Comparison of ENCODE assay signal across 13 cellular contexts in the genomic region with DNA sequence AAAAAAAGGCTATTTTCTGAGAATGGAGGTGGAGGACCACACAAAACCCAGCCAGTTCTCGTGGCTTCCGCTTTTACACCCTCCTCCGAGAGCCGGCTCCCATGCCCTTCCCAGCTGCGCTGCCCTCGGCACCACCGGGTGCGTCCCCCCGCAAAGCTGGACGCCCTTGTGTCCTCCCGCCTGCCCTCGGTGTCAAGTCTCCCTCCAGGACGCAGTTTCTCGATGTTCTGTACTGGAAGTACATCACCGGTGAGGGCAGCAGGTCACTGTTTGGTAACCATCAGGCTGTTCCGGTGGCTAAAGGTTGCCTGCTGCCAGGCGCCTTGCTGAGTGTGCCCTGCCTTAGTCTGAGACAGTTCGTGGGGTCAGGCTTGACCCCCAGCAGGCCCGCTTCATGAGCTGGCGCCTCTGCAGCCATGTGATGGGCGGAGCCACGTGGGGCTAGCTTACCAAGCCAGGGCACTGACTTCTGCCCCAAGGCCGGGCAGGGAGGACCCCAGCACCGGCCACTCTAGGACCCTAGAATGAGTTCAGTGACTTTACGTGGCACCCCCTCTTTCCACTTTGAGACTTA. TPM values are rescaled to one million over a fixed set of nuclear protein-coding genes. Genes with fewer than 3 reads are reported as not detected.
DNase-seq lines count a peak whose midpoint lies in the region; ATAC-seq lines count a peak whose summit lies in the region.
"Had no signal": no experiment of that assay in that cellular context is flagged by ENCODE, and none has a peak within 500 bp of the region (broad histone marks: within the 10 kb centered on the region; RNA-seq: fewer than 3 reads in every experiment).

No MANE protein-coding gene starts in this region.

- peaks cover 5% of the 10 kb centered on the region for H3K79me1 ChIP-seq in mesenchymal stem cell (replicated peaks; ENCODE audit: low read length, poor library complexity, severe bottlenecking)

- no peak overlapping the region for H2BK5ac ChIP-seq in mesenchymal stem cell (ENCODE audit: low read depth, low read length, poor library complexity, severe bottlenecking)

- peak overlapping the region; percentile 47 for H3K4me3 Mint-ChIP-seq in activated T-helper 2 cell treated with anti-CD3 and anti-CD28 coated beads, Interferon-gamma antibody, Interleukin-2, Interleukin-4, amounts not matched to agents 10 μg/mL and 5 μg/mL and 100 μg/mL, durations not matched to agents 14 hours and 24 hours and 36 hours (ENCODE audit: low read depth)

- H3K27me3 Mint-ChIP-seq in activated T-helper 2 cell treated with anti-CD3 and anti-CD28 coated beads, Interferon-gamma antibody, Interleukin-2, Interleukin-4, amounts not matched to agents 10 μg/mL and 5 μg/mL and 100 μg/mL, durations not matched to agents 14 hours and 24 hours and 36 hours (ENCODE audit: low read depth): no peaks in the 10 kb centered on the region
- H3K27me3 Mint-ChIP-seq: stimulated activated naive CD8-positive, alpha-beta T cell treated with anti-CD3 and anti-CD28 coated beads, Interleukin-15, Interleukin-2, amounts not matched to agents 100 ng/mL and 50 ng/mL, for 24 hours had no signal

- peak overlapping the region; percentile 93 for H3K9ac ChIP-seq in mesenchymal stem cell (ENCODE audit: low read length)
- peak overlapping the region in 1 of 5 donors; percentile 52 for H3K9ac ChIP-seq in subcutaneous abdominal adipose tissue (ENCODE audit: low read length in 5 of 5)

- H3K9me3 ChIP-seq in mesenchymal stem cell (ENCODE audit: control insufficient read depth, low read length) (no peaks in the 10 kb centered on the region), subcutaneous abdominal adipose tissue (ENCODE audit: control insufficient read depth in 5 of 5, low read length in 5 of 5) (no peaks in the 10 kb centered on the region)
- H3K9me3 ChIP-seq: A549 had no signal

- no peak overlapping the region for H3K23ac ChIP-seq in mesenchymal stem cell (ENCODE audit: low read length in 2 of 2)

- peak overlapping the region; percentile 85 for H4K8ac ChIP-seq in mesenchymal stem cell (ENCODE audit: low read length)

- H3K4me1 Mint-ChIP-seq in activated T-helper 2 cell treated with anti-CD3 and anti-CD28 coated beads, Interferon-gamma antibody, Interleukin-2, Interleukin-4, amounts not matched to agents 10 μg/mL and 5 μg/mL and 100 μg/mL, durations not matched to agents 14 hours and 24 hours and 36 hours (ENCODE audit: low read depth): peaks cover 65% of the 10 kb centered on the region

- H3K27ac Mint-ChIP-seq in activated T-helper 2 cell treated with anti-CD3 and anti-CD28 coated beads, Interferon-gamma antibody, Interleukin-2, Interleukin-4, amounts not matched to agents 10 μg/mL and 5 μg/mL and 100 μg/mL, durations not matched to agents 14 hours and 24 hours and 36 hours: no peak overlapping the region

- H3K27ac ChIP-seq in mesenchymal stem cell (ENCODE audit: low read length, poor library complexity, severe bottlenecking): no peak overlapping the region
- H3K27ac ChIP-seq in subcutaneous abdominal adipose tissue (ENCODE audit: low read depth, low read length): peak overlapping the region; percentile 97

- DNase-seq in activated CD8-positive, alpha-beta memory T cell treated with anti-CD3 and anti-CD28 coated beads for 24 hours: peak; percentile 54
- DNase-seq in activated CD8-positive, alpha-beta memory T cell treated with anti-CD3 and anti-CD28 coated beads, Interleukin-2, amount 50 U/mL, for 4 hours: no peak
- DNase-seq in activated T-helper 2 cell treated with anti-CD3 and anti-CD28 coated beads, Interferon-gamma antibody, Interleukin-2, Interleukin-4, amounts not matched to agents 10 μg/mL and 5 μg/mL and 100 μg/mL, durations not matched to agents 14 hours and 24 hours and 36 hours (ENCODE audit: low spot score): no peak
- no peak for DNase-seq in mesenchymal stem cell
- no peak for DNase-seq in effector CD8-positive, alpha-beta T cell (lab: John Stamatoyannopoulos, UW)
- no peak for DNase-seq in stimulated activated CD4-positive, alpha-beta T cell treated with anti-CD3 and anti-CD28 coated beads, Interleukin-4, amount 100 ng/mL, for 24 hours
- DNase-seq: stimulated activated CD4-positive, alpha-beta T cell treated with anti-CD3 and anti-CD28 coated beads, Interleukin-12 subunit alpha, Interleukin-12 subunit beta, amount 100 ng/mL, for 4 hours; SW 1271 had no signal

- peak overlapping the region in 1 of 2 experiments; percentile 51 for H2BK12ac ChIP-seq in mesenchymal stem cell (ENCODE audit: low read length in 2 of 2)

- ATAC-seq in HG02981 (IDR thresholded peaks at IDR 0.05; ENCODE audit: unreplicated experiment): no peak
- ATAC-seq: A549 had no signal

- peak overlapping the region; percentile 18 for H2AK5ac ChIP-seq in mesenchymal stem cell (ENCODE audit: low read length, severe bottlenecking)

- H3K4me3 ChIP-seq in mesenchymal stem cell (ENCODE audit: insufficient read depth in 1 of 2, low read depth in 1 of 2, low read length in 2 of 2) (no peak overlapping the region), subcutaneous abdominal adipose tissue (ENCODE audit: low read depth in 1 of 5, low read length in 5 of 5) (no peak overlapping the region)
- H3K4me3 ChIP-seq: lung had no signal

- WGBS in mesenchymal stem cell: 98% methylated on average over 24 of the region's 25 CpGs

- H2BK120ac ChIP-seq in mesenchymal stem cell (ENCODE audit: low read depth, low read length): no peak overlapping the region

- H4K91ac ChIP-seq in mesenchymal stem cell (ENCODE audit: low read length): peak overlapping the region; percentile 57

- peak overlapping the region in 1 of 2 experiments; percentile 35 for H3K4ac ChIP-seq in mesenchymal stem cell (ENCODE audit: low read depth in 1 of 2, low read length in 2 of 2)

- peaks cover 9% of the 10 kb centered on the region for H3K36me3 Mint-ChIP-seq in activated T-helper 2 cell treated with anti-CD3 and anti-CD28 coated beads, Interferon-gamma antibody, Interleukin-2, Interleukin-4, amounts not matched to agents 10 μg/mL and 5 μg/mL and 100 μg/mL, durations not matched to agents 14 hours and 24 hours and 36 hours (ENCODE audit: low read depth)

- H3K4me2 ChIP-seq in mesenchymal stem cell (ENCODE audit: low read length, poor library complexity, severe bottlenecking): no peak overlapping the region

- H3K27me3 ChIP-seq in mesenchymal stem cell (ENCODE audit: control insufficient read depth in 1 of 2, insufficient read depth in 1 of 2, low read length in 2 of 2) (no peaks in the 10 kb centered on the region), subcutaneous abdominal adipose tissue (ENCODE audit: control insufficient read depth in 5 of 5, insufficient read depth in 4 of 5, low read length in 5 of 5) (no peaks in the 10 kb centered on the region)

- H3K4me1 ChIP-seq in mesenchymal stem cell (ENCODE audit: control insufficient read depth, insufficient read depth, low read depth, low read length) (peaks cover 25% of the 10 kb centered on the region), subcutaneous abdominal adipose tissue (ENCODE audit: control insufficient read depth in 5 of 5, insufficient read depth in 5 of 5, low read length in 5 of 5) (peaks cover 11 to 85% (median 71%) of the 10 kb centered on the region in 5 donors)

- no peak overlapping the region for H2AFZ ChIP-seq in mesenchymal stem cell (ENCODE audit: low read depth, low read length)

- H3K9me3 Mint-ChIP-seq in activated T-helper 2 cell treated with anti-CD3 and anti-CD28 coated beads, Interferon-gamma antibody, Interleukin-2, Interleukin-4, amounts not matched to agents 10 μg/mL and 5 μg/mL and 100 μg/mL, durations not matched to agents 14 hours and 24 hours and 36 hours: no peaks in the 10 kb centered on the region
- H3K9me3 Mint-ChIP-seq: stimulated activated naive CD8-positive, alpha-beta T cell treated with anti-CD3 and anti-CD28 coated beads, Interleukin-15, Interleukin-2, amounts not matched to agents 100 ng/mL and 50 ng/mL, for 24 hours had no signal

- intact Hi-C loops in activated T-helper 2 cell treated with anti-CD3 and anti-CD28 coated beads, Interferon-gamma antibody, Interleukin-2, Interleukin-4, amounts not matched to agents 10 μg/mL and 5 μg/mL and 100 μg/mL, durations not matched to agents 14 hours and 24 hours and 36 hours (cut with micrococcal nuclease): no loop called here

- H3K18ac ChIP-seq in mesenchymal stem cell (ENCODE audit: low read depth in 1 of 2, low read length in 2 of 2): peak overlapping the region in 1 of 2 experiments; percentile 41

- H3K36me3 ChIP-seq in mesenchymal stem cell (ENCODE audit: control insufficient read depth in 1 of 2, insufficient read depth in 2 of 2, low read depth in 1 of 2, low read length in 2 of 2): peaks cover 0 to 5% of the 10 kb centered on the region in 2 experiments
- H3K36me3 ChIP-seq in subcutaneous abdominal adipose tissue (ENCODE audit: control insufficient read depth in 5 of 5, insufficient read depth in 5 of 5, low read length in 5 of 5): no peaks in the 10 kb centered on the region

- H2BK15ac ChIP-seq in mesenchymal stem cell (ENCODE audit: low read depth, poor library complexity, severe bottlenecking): no peak overlapping the region

- H3K14ac ChIP-seq in mesenchymal stem cell (ENCODE audit: low read length in 2 of 2): no peak overlapping the region

RNA-seq across cellular contexts. Expression of a gene that starts 34.6 kb away (rescaled TPM):
- 23.1 and 23.6 TPM in 2 replicates for total RNA-seq in activated T-helper 2 cell treated with anti-CD3 and anti-CD28 coated beads, Interferon-gamma antibody, Interleukin-2, Interleukin-4, amounts not matched to agents 10 μg/mL and 5 μg/mL and 100 μg/mL, durations not matched to agents 14 hours and 24 hours and 36 hours
- 12.3 TPM for polyA plus RNA-seq in mesenchymal stem cell (2013, experiment 1 of 2)
- 11.2 TPM for polyA plus RNA-seq in mesenchymal stem cell (2013, experiment 2 of 2)
